8 cellular contexts compared by ENCODE assay signal in genomic region chr20:63858393-63859165, GRCh38. TPM values are rescaled to one million over a fixed set of nuclear protein-coding genes. Genes with fewer than 3 reads are reported as not detected.
A peak's percentile ranks its signal among the peaks of the same experiment; 100 is the strongest.
DNase-seq lines count a peak whose midpoint lies in the region; ATAC-seq, FAIRE-seq and TF ChIP-seq lines count a peak whose summit lies in the region.

No MANE protein-coding gene starts in this region.

- CTCF ChIA-PET in AG04449 (lab: Yijun Ruan, JAX), result interaction anchor here (1.0 to 2.8 kb wide), 4 partner anchors 11 to 321 kb away, joined by 3 to 10 read pairs (median 5); partner anchors contain the start of gene PTK6

- TF ChIP-seq CTCF in AG04449 (IDR thresholded peaks at IDR 0.05; ENCODE audit: insufficient read depth, low read length, missing control alignments) (peak; percentile 39), body of pancreas (IDR thresholded peaks at IDR 0.05) (no peak), upper lobe of right lung (IDR thresholded peaks at IDR 0.05) (peak; percentile 30)

- H3K4me3 ChIP-seq in AG04449 (ENCODE audit: low read depth, low read length) (no peak overlapping the region), HUES48 (ENCODE audit: low read depth, low read length) (no peak overlapping the region; the same call in 1 of the 2 replicates), body of pancreas (no peak overlapping the region), upper lobe of right lung (no peak overlapping the region)

- H3K27ac ChIP-seq in HUES48 (ENCODE audit: low read depth, low read length) (peak overlapping the region; percentile 87), body of pancreas (peak overlapping the region in 2 of 4 donors; percentile 23 to 36), upper lobe of right lung (peak overlapping the region; percentile 33)

- no peak for DNase-seq in AG04449 (ENCODE audit: low read depth, low spot score)
- no peak for DNase-seq in body of pancreas
- DNase-seq in left lobe of liver (ENCODE audit: low spot score), result no peak
- DNase-seq in upper lobe of right lung, result no peak
- DNase-seq in RCC 7860 (ENCODE audit: low spot score), result no peak
- no peak for DNase-seq in Ammon's horn (ENCODE audit: low spot score)

- H3K4me1 ChIP-seq in HUES48 (ENCODE audit: control insufficient read depth, insufficient read depth, low read length) (peaks cover 51% of the 10 kb centered on the region), body of pancreas (peaks cover 31% of the 10 kb centered on the region), upper lobe of right lung (peaks cover 58% of the 10 kb centered on the region)

- no peaks in the 10 kb centered on the region for H3K27me3 ChIP-seq in HUES48 (ENCODE audit: control insufficient read depth, insufficient read depth, low read length)
- H3K27me3 ChIP-seq in body of pancreas, result peaks cover 0 to 27% of the 10 kb centered on the region in 2 donors
- no peaks in the 10 kb centered on the region for H3K27me3 ChIP-seq in upper lobe of right lung

- POLR2A ChIA-PET in AG04449 (lab: Yijun Ruan, JAX), result no interaction called here

- no peaks in the 10 kb centered on the region for H3K9me3 ChIP-seq in HUES48 (ENCODE audit: control insufficient read depth, insufficient read depth, low read length)
- no peaks in the 10 kb centered on the region for H3K9me3 ChIP-seq in body of pancreas
- no peaks in the 10 kb centered on the region for H3K9me3 ChIP-seq in upper lobe of right lung

- H3K9ac ChIP-seq in HUES48 (ENCODE audit: low read depth, low read length), result no peak overlapping the region

- FAIRE-seq in RCC 7860 (lab: Jason Lieb, UNC), result no peak

- intact Hi-C loops in body of pancreas (cut with DNase I), result loop anchor here (10.0 kb wide), 1 partner anchor 324 kb away; the partner anchor contains the start of gene PTK6
- intact Hi-C loops in upper lobe of right lung (cut with DNase I), result no loop called here

- peaks cover 14% of the 10 kb centered on the region; the same call in 1 of the 2 replicates for H3K36me3 ChIP-seq in HUES48 (ENCODE audit: control insufficient read depth, insufficient read depth, low read length)
- peaks cover 0 to 2% of the 10 kb centered on the region in 2 donors for H3K36me3 ChIP-seq in body of pancreas (replicated peaks in 1 of 2; ENCODE audit: insufficient read depth in 1 of 2, low read depth in 2 of 2)
- H3K36me3 ChIP-seq in upper lobe of right lung, result peaks cover 8% of the 10 kb centered on the region

- 0 to 7% methylated on average over 1 to 11 of the region's 12 CpGs for WGBS in body of pancreas, 2 donors

- peak in 1 of 3 donors; percentile 9 for TF ChIP-seq POLR2A in body of pancreas (IDR thresholded peaks at IDR 0.05)

- ATAC-seq in body of pancreas, result peak; percentile 10
- ATAC-seq in left lobe of liver, result peak; percentile 42
- ATAC-seq in upper lobe of right lung, result peak; percentile 21
- ATAC-seq in HG03045 (IDR thresholded peaks at IDR 0.05; ENCODE audit: unreplicated experiment), result no peak

RNA-seq across cellular contexts. Expression of gene ABHD16B, which starts 2.7 kb away (rescaled TPM):
- total RNA-seq in body of pancreas (not detected), left lobe of liver (not detected), upper lobe of right lung (not detected)

RNA-seq across cellular contexts. Expression of gene TPD52L2, which starts 6.5 kb away (rescaled TPM):
- total RNA-seq in body of pancreas, result 10 to 100 TPM; 31.4 to 47.1 TPM
- total RNA-seq in left lobe of liver, result 17.3 TPM
- total RNA-seq in upper lobe of right lung, result 81.5 TPM

RNA-seq across cellular contexts. Expression of gene ZBTB46, which starts 27.5 kb away (rescaled TPM):
- total RNA-seq in body of pancreas (1 to 10 TPM; 4.3 to 5.4 TPM), left lobe of liver (4.7 TPM), upper lobe of right lung (19.7 TPM)

RNA-seq across cellular contexts. Expression of gene DNAJC5, which starts 36.3 kb away (rescaled TPM):
- total RNA-seq in body of pancreas (10 to 100 TPM; 32.9 to 44.2 TPM), left lobe of liver (17.8 TPM), upper lobe of right lung (49.8 TPM)

Comparison
In these comparisons a context has a peak if more than half of its experiments do, and no peak if none do; other contexts are left out.
1. CTCF ChIP-seq: peak in AG04449 (single experiment) and upper lobe of right lung (single experiment); none in body of pancreas (0 of 7).